Comparison of ENCODE assay signal across 9 cellular contexts in genomic region chr1:184388671-184389292, GRCh38. TPM values are rescaled to one million over a fixed set of nuclear protein-coding genes. Genes with fewer than 3 reads are reported as not detected.
DNase-seq lines count a peak whose midpoint lies in the region; ATAC-seq and TF ChIP-seq lines count a peak whose summit lies in the region.
"Had no signal": no experiment of that assay in that cellular context is flagged by ENCODE, and none has a peak within 500 bp of the region (broad histone marks: within the 10 kb centered on the region; RNA-seq: fewer than 3 reads in every experiment).

No MANE protein-coding gene starts in this region.

- H3K4me2 ChIP-seq in H9 (ENCODE audit: insufficient read depth, insufficient read length, low read length) = peak overlapping the region; percentile 82

- H3K27ac ChIP-seq in A673 (ENCODE audit: low read depth, low read length, poor library complexity, severe bottlenecking) (no peak overlapping the region), H9 (ENCODE audit: insufficient read length, low read depth, low read length) (no peak overlapping the region), adrenal gland (peak overlapping the region; percentile 25 to 88 (median 81))

- H4K8ac ChIP-seq in H9 (replicated peaks; ENCODE audit: insufficient read length, low read depth, low read length) = no peak overlapping the region

- H3K79me2 ChIP-seq in H9 (ENCODE audit: insufficient read depth, low read length) = peaks cover 4% of the 10 kb centered on the region; the same call in 1 of the 2 replicates

- H3K56ac ChIP-seq in H9 (ENCODE audit: insufficient read length, low read depth, low read length) = no peak overlapping the region

- no peak overlapping the region for H3K18ac ChIP-seq in H9 (ENCODE audit: insufficient read length, low read depth, low read length)

- no peak overlapping the region for H3K27ac Mint-ChIP-seq in H9

- H3K4ac ChIP-seq in H9 (ENCODE audit: low read depth, low read length) = no peak overlapping the region

- no peak overlapping the region for H2AK5ac ChIP-seq in H9 (ENCODE audit: insufficient read length, low read length)

- no peak for TF ChIP-seq POLR2A in adrenal gland (IDR thresholded peaks at IDR 0.05)

- POLR2A ChIA-PET in A673 (lab: Charles Lee; ENCODE audit: low non-redundant PET) = interaction anchor here (0.6 kb wide), 1 partner anchor 170 kb away, joined by 13 read pairs; no protein-coding TSS in a partner anchor

- no peak overlapping the region for H3K23ac ChIP-seq in H9 (ENCODE audit: insufficient read length, low read depth, low read length)

- H3K36me3 Mint-ChIP-seq in H9 (ENCODE audit: insufficient read depth in 1 of 3, low read depth in 3 of 3) = peaks cover 0 to 9% (median 0%) of the 10 kb centered on the region in 3 experiments; a peak in 1 of 7 replicates

- H3K9me3 Mint-ChIP-seq in H9 = no peaks in the 10 kb centered on the region; a peak in 1 of 5 replicates

- CTCF ChIA-PET in A673 (lab: Charles Lee) = interaction anchor here (0.6 kb wide), 1 partner anchor 469 kb away, joined by 4 read pairs; no protein-coding TSS in a partner anchor

- no peaks in the 10 kb centered on the region for H3K9me3 ChIP-seq in A673 (ENCODE audit: low read depth, low read length, poor library complexity, severe bottlenecking)
- no peaks in the 10 kb centered on the region for H3K9me3 ChIP-seq in H9 (ENCODE audit: control insufficient read depth, low read depth, low read length)
- no peaks in the 10 kb centered on the region for H3K9me3 ChIP-seq in adrenal gland (replicated peaks in 1 of 3)

- ATAC-seq in GM18520 (IDR thresholded peaks at IDR 0.05; ENCODE audit: unreplicated experiment) = no peak
- no peak for ATAC-seq in GM21390 (IDR thresholded peaks at IDR 0.05; ENCODE audit: unreplicated experiment)

- H3K79me1 ChIP-seq in H9 (ENCODE audit: insufficient read depth, low read depth, low read length, poor library complexity, severe bottlenecking) = no peaks in the 10 kb centered on the region

- H2AFZ ChIP-seq in H9 (ENCODE audit: low read length) = no peak overlapping the region

- intact Hi-C loops in A673 (cut with micrococcal nuclease; ENCODE audit: unreplicated experiment) (loop anchor here (10.0 kb wide), 2 partner anchors 234 to 276 kb away; no protein-coding TSS in a partner anchor), adrenal gland (cut with DNase I) (loop anchor here (10.0 kb wide), 1 partner anchor 276 kb away; no protein-coding TSS in a partner anchor)

- no peak overlapping the region for H4K91ac ChIP-seq in H9 (ENCODE audit: insufficient read length, low read depth, low read length)

- no peak overlapping the region for H3T11ph ChIP-seq in H9 (ENCODE audit: low read length)

- H2BK120ac ChIP-seq in H9 (ENCODE audit: low read depth, low read length, poor library complexity, severe bottlenecking) = no peak overlapping the region

- no peak overlapping the region for H3K14ac ChIP-seq in H9 (ENCODE audit: insufficient read depth, low read length)

- H3K4me1 ChIP-seq in A673 (ENCODE audit: insufficient read depth, low read length, poor library complexity, severe bottlenecking) = peaks cover 25% of the 10 kb centered on the region
- H3K4me1 ChIP-seq in H9 (ENCODE audit: insufficient read depth, low read length) = peaks cover 13% of the 10 kb centered on the region; the same call in 1 of the 2 replicates
- peaks cover 28 to 43% of the 10 kb centered on the region in 2 donors for H3K4me1 ChIP-seq in adrenal gland (replicated peaks in 1 of 2)

- no CpG with 5 or more reads among the region's 5 CpGs for WGBS in H9 (ENCODE audit: extremely low coverage, insufficient read length, low lambda C conversion rate)
- 19 to 23% (median 22%) methylated on average over 4 to 5 of the region's 5 CpGs for WGBS in adrenal gland, 4 donors

- H3K4me1 Mint-ChIP-seq in H9 = peaks cover 64 to 76% of the 10 kb centered on the region in 2 experiments

- H3K9ac ChIP-seq in H9 (ENCODE audit: extremely low read depth, insufficient read length, low read length) = no peak overlapping the region

- H2BK12ac ChIP-seq in H9 (ENCODE audit: insufficient read length, low read depth, low read length) = no peak overlapping the region

- H4K5ac ChIP-seq in H9 (ENCODE audit: insufficient read length, low read depth, low read length) = no peak overlapping the region

- H3K4me3 ChIP-seq in A673 (ENCODE audit: low read depth, low read length, poor library complexity, severe bottlenecking) = peak overlapping the region; percentile 95
- H3K4me3 ChIP-seq in adrenal gland = peak overlapping the region in 2 of 4 donors; percentile 70 to 96

- BruUV-seq in A673 (replicated peaks; lab: Mats Ljungman, UMichigan) = no TSS peak

- no peaks in the 10 kb centered on the region for H4K20me1 ChIP-seq in H9 (ENCODE audit: control insufficient read depth, insufficient read depth, insufficient read length)

- no peak for TF ChIP-seq CTCF in A673 (conservative IDR thresholded peaks at IDR 0.05; ENCODE audit: low read depth, low read length)
- TF ChIP-seq CTCF in H9 (conservative IDR thresholded peaks at IDR 0.05) = no peak
- TF ChIP-seq CTCF in adrenal gland (IDR thresholded peaks at IDR 0.05) = no peak

- no peak overlapping the region for H2BK15ac ChIP-seq in H9 (ENCODE audit: low read depth, low read length)

- no peak overlapping the region for H2BK20ac ChIP-seq in H9 (ENCODE audit: low read depth, low read length, poor library complexity, severe bottlenecking)

- H3K27me3 Mint-ChIP-seq in H9 (ENCODE audit: low read depth) = peaks cover 22% of the 10 kb centered on the region

- DNase-seq in A673 (ENCODE audit: low spot score) (no peak), H9 (no peak), adrenal gland (peak in 5 of 7 donors; percentile 27 to 44 (median 34)), medulla oblongata (ENCODE audit: extremely low spot score) (peak; percentile 8), T1000 (lab: John Stamatoyannopoulos, UW) (no peak), OCI-M1 (lab: John Stamatoyannopoulos, UW) (no peak)
- DNase-seq: NCI-H1930 had no signal

- H3K36me3 ChIP-seq in A673 (ENCODE audit: insufficient read depth, low read length, poor library complexity, severe bottlenecking) = no peaks in the 10 kb centered on the region
- H3K36me3 ChIP-seq in adrenal gland (replicated peaks in 1 of 2) = no peaks in the 10 kb centered on the region

- no peak overlapping the region for H2BK5ac ChIP-seq in H9 (ENCODE audit: insufficient read length, low read length)

- H3K4me3 Mint-ChIP-seq in H9 = peak overlapping the region; percentile 81 to 91

- H3K23me2 ChIP-seq in H9 (ENCODE audit: insufficient read length, low read depth, low read length, poor library complexity, severe bottlenecking) = peaks cover 14% of the 10 kb centered on the region

- no peaks in the 10 kb centered on the region for H3K27me3 ChIP-seq in A673 (replicated peaks; ENCODE audit: insufficient read depth, low read depth, low read length, poor library complexity)
- H3K27me3 ChIP-seq in H9 (ENCODE audit: insufficient read depth, low read length) = no peaks in the 10 kb centered on the region
- no peaks in the 10 kb centered on the region for H3K27me3 ChIP-seq in adrenal gland

RNA-seq across cellular contexts. Expression of gene C1orf21, which starts 2.0 kb away (rescaled TPM):
- total RNA-seq in A673 (2021) = 31.3 and 34.3 TPM in 2 replicates
- 36.0 and 36.4 TPM in 2 replicates for total RNA-seq in H9 (2021)
- 100 to 1,000 TPM in 3 of 8 donors, 10 to 100 TPM in 5; 42.2 to 177 (median 93.3) TPM for total RNA-seq in adrenal gland
- 100 to 1,000 TPM in 1 of 3 donors, 10 to 100 TPM in 2; 50.1 to 168 (median 56.1) TPM for polyA plus RNA-seq in adrenal gland

Comparison
In these comparisons a context has a peak if more than half of its experiments do, and no peak if none do; other contexts are left out.
1. DNase-seq: peak in adrenal gland (5 of 7) and medulla oblongata (single experiment); none in A673 (single experiment), H9 (single experiment), T1000 (single experiment) and OCI-M1 (single experiment).
2. H3K27ac ChIP-seq: peak in adrenal gland (5 of 5); none in A673 (single experiment) and H9 (single experiment).